In the genomic region with DNA sequence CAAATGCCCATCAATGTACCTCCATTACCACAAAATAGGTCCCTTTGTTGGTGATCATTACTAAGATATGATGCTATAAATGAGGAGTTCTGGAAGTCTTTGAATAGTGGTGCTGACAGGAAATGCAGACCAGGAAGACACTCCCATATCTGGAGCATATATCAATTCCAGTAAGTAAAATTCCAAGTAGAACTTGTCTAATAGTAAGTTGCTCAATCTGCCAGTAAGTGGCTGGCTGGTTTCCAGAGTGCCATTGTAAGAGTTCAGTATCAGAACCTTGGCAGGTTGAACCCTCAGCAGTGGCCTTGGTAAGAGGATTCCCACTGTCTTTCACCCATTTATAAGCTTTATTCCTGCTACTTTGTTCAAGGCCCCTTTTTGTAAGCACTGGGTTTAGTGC, we compare ENCODE assay signal across 25 cellular contexts.
DNase-seq lines count a peak whose midpoint lies in the region; TF ChIP-seq lines count a peak whose summit lies in the region.
"Had no signal": no experiment of that assay in that cellular context is flagged by ENCODE, and none has a peak within 500 bp of the region (broad histone marks: within the 10 kb centered on the region; RNA-seq: fewer than 3 reads in every experiment).

No MANE protein-coding gene starts in this region.

- no peaks in the 10 kb centered on the region for H3K36me3 Mint-ChIP-seq in Calu3 (ENCODE audit: insufficient read depth, unreplicated experiment)
- H3K36me3 Mint-ChIP-seq: activated naive CD8-positive, alpha-beta T cell treated with anti-CD3 and anti-CD28 coated beads for 36 hours had no signal

- no peaks in the 10 kb centered on the region for H3K36me3 ChIP-seq in A673 (ENCODE audit: insufficient read depth, low read length, poor library complexity, severe bottlenecking)
- H3K36me3 ChIP-seq in SK-N-SH (replicated peaks in 1 of 2; ENCODE audit: control insufficient read depth in 1 of 2, insufficient read depth in 2 of 2, low read length in 1 of 2) = no peaks in the 10 kb centered on the region
- H3K36me3 ChIP-seq in osteoblast (ENCODE audit: insufficient read depth, low read length) = no peaks in the 10 kb centered on the region
- no peaks in the 10 kb centered on the region for H3K36me3 ChIP-seq in colonic mucosa
- H3K36me3 ChIP-seq: BLaER1, Peyer's patch, spleen, transverse colon had no signal

- TF ChIP-seq EP300 in SK-N-SH (IDR thresholded peaks at IDR 0.05; ENCODE audit: borderline replicate concordance in 1 of 2, low read depth in 1 of 2, low read length in 1 of 2) = no peak

- H3K9me3 Mint-ChIP-seq in Calu3 (ENCODE audit: low read depth, unreplicated experiment) = no peaks in the 10 kb centered on the region
- H3K9me3 Mint-ChIP-seq: activated T-helper 17 cell treated with anti-CD3 and anti-CD28 coated beads, Interleukin-2, amount 50 U/mL, for 72 hours had no signal

- H3K4me3 ChIP-seq in A673 (ENCODE audit: low read depth, low read length, poor library complexity, severe bottlenecking) = no peak overlapping the region
- H3K4me3 ChIP-seq in SK-N-SH (ENCODE audit: low read depth in 2 of 2, low read length in 1 of 2) = no peak overlapping the region
- no peak overlapping the region for H3K4me3 ChIP-seq in fibroblast of mammary gland (ENCODE audit: control insufficient read depth, low read depth, low read length)
- no peak overlapping the region for H3K4me3 ChIP-seq in osteoblast (ENCODE audit: insufficient read depth, low read length)
- H3K4me3 ChIP-seq in colonic mucosa = no peak overlapping the region
- H3K4me3 ChIP-seq: BLaER1, Peyer's patch, spleen, transverse colon had no signal

- no peak overlapping the region for H3K4me3 Mint-ChIP-seq in Calu3 (ENCODE audit: low read depth, unreplicated experiment)
- H3K4me3 Mint-ChIP-seq: activated naive CD8-positive, alpha-beta T cell treated with anti-CD3 and anti-CD28 coated beads for 36 hours; activated T-helper 17 cell treated with anti-CD3 and anti-CD28 coated beads, Interleukin-2, amount 50 U/mL, for 72 hours; effector memory CD8-positive, alpha-beta T cell; stimulated activated naive CD8-positive, alpha-beta T cell treated with anti-CD3 and anti-CD28 coated beads, Interleukin-15, amount 100 ng/mL, for 72 hours had no signal

- H4K20me1 ChIP-seq in SK-N-SH (ENCODE audit: insufficient read depth) = no peaks in the 10 kb centered on the region
- H4K20me1 ChIP-seq in osteoblast (ENCODE audit: insufficient read depth, low read length) = no peaks in the 10 kb centered on the region
- H4K20me1 ChIP-seq: BLaER1 had no signal

- no peak for TF ChIP-seq CTCF in A673 (conservative IDR thresholded peaks at IDR 0.05; ENCODE audit: low read depth, low read length)
- no peak for TF ChIP-seq CTCF in SK-N-SH (IDR thresholded peaks at IDR 0.05)
- TF ChIP-seq CTCF in fibroblast of mammary gland (conservative IDR thresholded peaks at IDR 0.05; ENCODE audit: control insufficient read depth, insufficient read depth, low read depth, low read length) = no peak
- TF ChIP-seq CTCF in osteoblast (IDR thresholded peaks at IDR 0.05; ENCODE audit: extremely low read depth, low read depth, low read length) = no peak
- no peak for TF ChIP-seq CTCF in colonic mucosa (IDR thresholded peaks at IDR 0.05)
- no peak for TF ChIP-seq CTCF in Calu3 (IDR thresholded peaks at IDR 0.05; ENCODE audit: unreplicated experiment)

- POLR2A ChIA-PET in A673 (lab: Charles Lee; ENCODE audit: low non-redundant PET) (no interaction called here), SK-N-SH (lab: Yijun Ruan, JAX) (no interaction called here)

- H3K79me2 ChIP-seq in SK-N-SH (ENCODE audit: insufficient read depth) = no peaks in the 10 kb centered on the region
- H3K79me2 ChIP-seq in osteoblast (ENCODE audit: insufficient read depth, low read length) = no peaks in the 10 kb centered on the region

- H3K27ac ChIP-seq in A673 (ENCODE audit: low read depth, low read length, poor library complexity, severe bottlenecking) = no peak overlapping the region
- peak overlapping the region in 1 of 2 experiments; percentile 22; a peak in 2 of 4 replicates for H3K27ac ChIP-seq in SK-N-SH (ENCODE audit: low read depth in 2 of 2, low read length in 1 of 2)
- no peak overlapping the region for H3K27ac ChIP-seq in osteoblast (ENCODE audit: low read depth, low read length)
- H3K27ac ChIP-seq in colonic mucosa = no peak overlapping the region
- H3K27ac ChIP-seq: BLaER1, foreskin keratinocyte, Peyer's patch, transverse colon, VCaP had no signal

- H3K9me3 ChIP-seq in A673 (ENCODE audit: low read depth, low read length, poor library complexity, severe bottlenecking) (no peaks in the 10 kb centered on the region), SK-N-SH (no peaks in the 10 kb centered on the region), osteoblast (ENCODE audit: low read depth, low read length) (no peaks in the 10 kb centered on the region), colonic mucosa (no peaks in the 10 kb centered on the region)
- H3K9me3 ChIP-seq: Peyer's patch, transverse colon had no signal

- H3F3A ChIP-seq in SK-N-SH (replicated peaks; ENCODE audit: insufficient read depth) = no peaks in the 10 kb centered on the region

- intact Hi-C loops in A673 (cut with micrococcal nuclease; ENCODE audit: unreplicated experiment) (no loop called here), colonic mucosa (cut with DNase I) (no loop called here), Calu3 (cut with micrococcal nuclease; ENCODE audit: unreplicated experiment) (no loop called here)

- H3K9ac ChIP-seq in SK-N-SH (no peak overlapping the region), colonic mucosa (ENCODE audit: low read depth in 2 of 2, low read length in 2 of 2) (no peak overlapping the region)
- H3K9ac ChIP-seq: BLaER1 had no signal

- no peaks in the 10 kb centered on the region for H3K9me2 ChIP-seq in SK-N-SH

- no peaks in the 10 kb centered on the region for H3K27me3 Mint-ChIP-seq in Calu3 (ENCODE audit: unreplicated experiment)
- H3K27me3 Mint-ChIP-seq: activated T-helper 17 cell treated with anti-CD3 and anti-CD28 coated beads, Interleukin-2, amount 50 U/mL, for 72 hours; effector memory CD8-positive, alpha-beta T cell; stimulated activated naive CD8-positive, alpha-beta T cell treated with anti-CD3 and anti-CD28 coated beads, Interleukin-15, amount 100 ng/mL, for 72 hours had no signal

- no peaks in the 10 kb centered on the region for H3K4me1 Mint-ChIP-seq in Calu3 (ENCODE audit: low read depth, unreplicated experiment)
- H3K4me1 Mint-ChIP-seq: activated naive CD8-positive, alpha-beta T cell treated with anti-CD3 and anti-CD28 coated beads for 36 hours; activated T-helper 17 cell treated with anti-CD3 and anti-CD28 coated beads, Interleukin-2, amount 50 U/mL, for 72 hours; stimulated activated naive CD8-positive, alpha-beta T cell treated with anti-CD3 and anti-CD28 coated beads, Interleukin-15, amount 100 ng/mL, for 72 hours had no signal

- CTCF ChIA-PET in A673 (lab: Charles Lee) (no interaction called here), SK-N-SH (lab: Yijun Ruan, JAX) (interaction anchor here (1.9 kb wide), 1 partner anchor 15 kb away, joined by 11 read pairs; no protein-coding TSS in a partner anchor), Calu3 (lab: Charles Lee) (no interaction called here)

- H3K27ac Mint-ChIP-seq in Calu3 (ENCODE audit: unreplicated experiment) = no peak overlapping the region
- H3K27ac Mint-ChIP-seq: activated naive CD8-positive, alpha-beta T cell treated with anti-CD3 and anti-CD28 coated beads for 36 hours; activated T-helper 17 cell treated with anti-CD3 and anti-CD28 coated beads, Interleukin-2, amount 50 U/mL, for 72 hours; effector memory CD8-positive, alpha-beta T cell; stimulated activated naive CD8-positive, alpha-beta T cell treated with anti-CD3 and anti-CD28 coated beads, Interleukin-15, amount 100 ng/mL, for 72 hours had no signal

- TF ChIP-seq RAD21 in SK-N-SH (IDR thresholded peaks at IDR 0.05; ENCODE audit: low read length) = no peak

- no peaks in the 10 kb centered on the region for H3K27me3 ChIP-seq in A673 (replicated peaks; ENCODE audit: insufficient read depth, low read depth, low read length, poor library complexity)
- H3K27me3 ChIP-seq in SK-N-SH (ENCODE audit: insufficient read depth) = no peaks in the 10 kb centered on the region
- no peaks in the 10 kb centered on the region for H3K27me3 ChIP-seq in osteoblast (ENCODE audit: insufficient read depth, low read length)
- H3K27me3 ChIP-seq in colonic mucosa = no peaks in the 10 kb centered on the region
- H3K27me3 ChIP-seq: BLaER1, foreskin keratinocyte, Peyer's patch, spleen, transverse colon had no signal

- H2AFZ ChIP-seq in SK-N-SH (ENCODE audit: low read depth) (no peak overlapping the region), osteoblast (ENCODE audit: low read length) (no peak overlapping the region)

- H3K4me1 ChIP-seq in A673 (ENCODE audit: insufficient read depth, low read length, poor library complexity, severe bottlenecking) (no peaks in the 10 kb centered on the region), SK-N-SH (ENCODE audit: control insufficient read depth in 1 of 2, insufficient read depth in 2 of 2, low read depth in 1 of 2, low read length in 1 of 2) (no peaks in the 10 kb centered on the region; a peak in 1 of 4 replicates), osteoblast (ENCODE audit: insufficient read depth, low read length) (no peaks in the 10 kb centered on the region), colonic mucosa (no peaks in the 10 kb centered on the region)
- H3K4me1 ChIP-seq: BLaER1, foreskin keratinocyte, Peyer's patch, transverse colon had no signal

- BruUV-seq in A673 (replicated peaks; lab: Mats Ljungman, UMichigan) = no TSS peak
- no TSS peak for BruUV-seq in Calu3 (replicated peaks; lab: Mats Ljungman, UMichigan)

- DNase-seq in A673 (ENCODE audit: low spot score) = peak; percentile 4
- no peak for DNase-seq in SK-N-SH
- peak; percentile 47 for DNase-seq in fibroblast of mammary gland (ENCODE audit: low read depth)
- peak; percentile 35 for DNase-seq in osteoblast (ENCODE audit: insufficient read length, low spot score, missing footprints)
- DNase-seq in SIG-M5 treated with dmso at 0.1 percent for 504 hours (lab: John Stamatoyannopoulos, UW; ENCODE audit: unreplicated experiment) = no peak
- no peak for DNase-seq in colonic mucosa
- DNase-seq in Calu3 = no peak
- DNase-seq in DMS 273 (lab: John Stamatoyannopoulos, UW; ENCODE audit: unreplicated experiment) = no peak
- DNase-seq: activated CD4-positive, alpha-beta T cell treated with anti-CD3 and anti-CD28 coated beads, Interleukin-2, amount 50 U/mL, for 1 hour; activated naive CD8-positive, alpha-beta T cell treated with anti-CD3 and anti-CD28 coated beads for 36 hours; effector memory CD8-positive, alpha-beta T cell; H7; NCI-H1105; NCI-H2029; NCI-H446 treated with DMSO at 0.1 percent for 48 hours; NK-92 treated with Interleukin-12 subunit alpha and Interleukin-12 subunit beta, amount 100 ng/mL, for 24 hours; Peyer's patch; spleen; stimulated activated CD4-positive, alpha-beta T cell treated with anti-CD3 and anti-CD28 coated beads, Interleukin-4, amount 100 ng/mL, for 4 hours; stimulated activated naive CD8-positive, alpha-beta T cell treated with anti-CD3 and anti-CD28 coated beads, Interleukin-15, amount 100 ng/mL, for 72 hours; transverse colon had no signal

- H3K4me2 ChIP-seq in SK-N-SH (no peak overlapping the region), osteoblast (ENCODE audit: insufficient read depth, low read length) (no peak overlapping the region)
- H3K4me2 ChIP-seq: BLaER1 had no signal

TF ChIP-seq in SK-N-SH, 30 proteins besides CTCF, POLR2A, EP300 and RAD21 (continues in another document):
- peak; percentile 10; the same call in 1 of the 2 replicates for TF ChIP-seq TCF12 (IDR thresholded peaks at IDR 0.05)

Comparison
In these comparisons a context has a peak if more than half of its experiments do, and no peak if none do; other contexts are left out.
1. DNase-seq: peak in A673 (single experiment), fibroblast of mammary gland (single experiment) and osteoblast (single experiment); none in SK-N-SH (single experiment), SIG-M5 treated with dmso at 0.1 percent for 504 hours (single experiment), colonic mucosa (single experiment), Calu3 (single experiment) and DMS 273 (single experiment).